27 cellular contexts compared by ENCODE assay signal in the genomic region with DNA sequence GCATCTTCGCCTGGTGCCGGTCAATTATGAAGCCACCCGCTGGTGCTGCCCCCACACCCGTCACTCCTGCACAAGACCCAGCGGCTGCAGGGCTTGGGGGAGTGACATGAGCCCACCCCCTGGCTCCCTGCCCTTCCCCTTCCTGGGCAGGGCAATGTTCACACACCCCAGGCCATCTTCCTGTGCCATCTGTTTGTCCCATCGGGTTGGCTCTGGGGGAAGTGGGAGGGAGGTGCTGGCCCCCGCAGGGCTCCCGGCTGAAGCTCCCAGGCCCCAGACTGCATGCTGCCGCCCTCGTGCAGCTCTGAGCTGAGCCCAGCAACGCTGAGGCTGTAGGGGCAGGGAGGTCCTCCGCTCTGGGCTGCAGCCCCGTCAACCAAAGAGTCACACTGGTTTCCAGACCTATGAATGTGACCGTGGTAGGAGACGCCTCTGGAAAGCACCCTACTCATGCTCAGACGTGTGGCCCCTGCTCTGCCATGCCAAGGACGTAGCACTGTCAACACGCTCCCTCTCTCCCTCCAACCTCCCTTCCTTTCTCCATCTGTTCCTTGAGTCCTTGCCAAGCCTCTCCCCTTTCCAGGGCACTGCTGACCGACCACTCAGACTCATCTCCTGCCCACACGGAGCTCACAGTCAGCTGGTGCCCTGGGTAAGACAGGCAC.
DNase-seq lines count a peak whose midpoint lies in the region; ATAC-seq, FAIRE-seq and TF ChIP-seq lines count a peak whose summit lies in the region.
"Had no signal": no experiment of that assay in that cellular context is flagged by ENCODE, and none has a peak within 500 bp of the region (broad histone marks: within the 10 kb centered on the region; RNA-seq: fewer than 3 reads in every experiment).

No MANE protein-coding gene starts in this region.

- H3K18ac ChIP-seq in H1 (ENCODE audit: extremely low read depth, low read length): peak overlapping the region; percentile 48; the same call in 1 of the 2 replicates

- FAIRE-seq in H1 (lab: Jason Lieb, UNC): no peak

- H3K36me3 Mint-ChIP-seq in CD4-positive, alpha-beta memory T cell: no peaks in the 10 kb centered on the region
- H3K36me3 Mint-ChIP-seq: activated naive CD8-positive, alpha-beta T cell treated with anti-CD3 and anti-CD28 coated beads for 36 hours; CD14-positive monocyte; memory B cell; neural progenitor cell; stimulated activated effector memory CD8-positive, alpha-beta T cell treated with anti-CD3 and anti-CD28 coated beads, Interleukin-12 subunit alpha, Interleukin-12 subunit beta, amount 100 ng/mL, for 72 hours had no signal

- H2AFZ ChIP-seq in H1 (ENCODE audit: low read length): no peak overlapping the region
- H2AFZ ChIP-seq: GM23248, neural progenitor cell had no signal

- peaks cover 0 to 1% (median under 1%) of the 10 kb centered on the region in 4 donors for H3K4me1 Mint-ChIP-seq in CD4-positive, alpha-beta memory T cell
- H3K4me1 Mint-ChIP-seq: activated CD4-positive, alpha-beta T cell treated with anti-CD3 and anti-CD28 coated beads for 36 hours; CD14-positive monocyte; memory B cell had no signal

- no peak overlapping the region for H3K4me3 ChIP-seq in BLaER1 treated with 17β-estradiol and CSF1 and Interleukin-3, amounts not matched to agents 10 nM and 100 nM
- H3K4me3 ChIP-seq in H1 (ENCODE audit: extremely low read depth in 1 of 4, insufficient read depth in 2 of 4, low read depth in 3 of 4, low read length in 4 of 4) (no peak overlapping the region), ovary (no peak overlapping the region)
- H3K4me3 ChIP-seq in CD4-positive, alpha-beta memory T cell (ENCODE audit: low read length in 2 of 2): no peak overlapping the region
- H3K4me3 ChIP-seq: ascending aorta, cardiac muscle cell, GM23248, neural progenitor cell, sigmoid colon had no signal

- no peaks in the 10 kb centered on the region for H3K9me3 ChIP-seq in BLaER1 treated with 17β-estradiol and CSF1 and Interleukin-3, amounts not matched to agents 10 nM and 100 nM (replicated peaks in 1 of 11)
- no peaks in the 10 kb centered on the region for H3K9me3 ChIP-seq in H1 (ENCODE audit: insufficient read depth in 2 of 2, low read depth in 1 of 2, low read length in 1 of 2)
- H3K9me3 ChIP-seq in CD4-positive, alpha-beta memory T cell (ENCODE audit: control insufficient read depth in 1 of 2, low read length in 2 of 2): no peaks in the 10 kb centered on the region
- no peaks in the 10 kb centered on the region for H3K9me3 ChIP-seq in ovary
- H3K9me3 ChIP-seq: ascending aorta, sigmoid colon had no signal

- H2BK5ac ChIP-seq in H1 (ENCODE audit: low read depth, low read length): 0 out of 2 replicates have a peak overlapping the region, but pooled peaks have one; percentile 78

- no peak for TF ChIP-seq EP300 in H1 (IDR thresholded peaks at IDR 0.05; ENCODE audit: borderline replicate concordance in 1 of 2, low read depth in 2 of 2, low read length in 2 of 2)
- TF ChIP-seq EP300 in ovary (IDR thresholded peaks at IDR 0.05): no peak

- peaks cover 6 to 28% (median 20%) of the 10 kb centered on the region in 10 experiments; a peak in 16 of 20 replicates for H3K4me1 ChIP-seq in BLaER1 treated with 17β-estradiol and CSF1 and Interleukin-3, amounts not matched to agents 10 nM and 100 nM
- H3K4me1 ChIP-seq in H1 (replicated peaks in 1 of 4; ENCODE audit: control insufficient read depth in 3 of 4, insufficient read depth in 4 of 4, low read length in 3 of 4) (peaks cover 0 to 46% (median 29%) of the 10 kb centered on the region in 4 experiments; a peak in 6 of 7 replicates), ovary (ENCODE audit: insufficient read depth) (no peaks in the 10 kb centered on the region)
- H3K4me1 ChIP-seq in CD4-positive, alpha-beta memory T cell (ENCODE audit: insufficient read depth, low read length): no peaks in the 10 kb centered on the region
- H3K4me1 ChIP-seq: ascending aorta had no signal

- ATAC-seq in HG03025 (IDR thresholded peaks at IDR 0.05; ENCODE audit: low FRiP score, unreplicated experiment): no peak
- ATAC-seq: activated CD4-positive, alpha-beta T cell treated with anti-CD3 and anti-CD28 coated beads for 36 hours; effector memory CD8-positive, alpha-beta T cell; left colon; stimulated activated effector memory CD8-positive, alpha-beta T cell treated with anti-CD3 and anti-CD28 coated beads, Interleukin-12 subunit alpha, Interleukin-12 subunit beta, amount 100 ng/mL, for 72 hours had no signal

- peaks cover 27 to 59% (median 40%) of the 10 kb centered on the region in 11 experiments for H3K27me3 ChIP-seq in BLaER1 treated with 17β-estradiol and CSF1 and Interleukin-3, amounts not matched to agents 10 nM and 100 nM
- no peaks in the 10 kb centered on the region for H3K27me3 ChIP-seq in H1 (replicated peaks in 1 of 4; ENCODE audit: control insufficient read depth in 3 of 4, extremely low read depth in 1 of 4, insufficient read depth in 3 of 4, low read length in 3 of 4)
- H3K27me3 ChIP-seq in CD4-positive, alpha-beta memory T cell (ENCODE audit: insufficient read depth, low read length): no peaks in the 10 kb centered on the region
- H3K27me3 ChIP-seq in ovary: no peaks in the 10 kb centered on the region
- H3K27me3 ChIP-seq: ascending aorta, neural progenitor cell had no signal

- H4K5ac ChIP-seq in H1 (ENCODE audit: insufficient read length, low read depth, low read length): no peak overlapping the region

- peak overlapping the region; percentile 84; the same call in 1 of the 2 replicates for H2BK12ac ChIP-seq in H1 (ENCODE audit: low read depth, low read length)

- no peak for TF ChIP-seq CTCF in H1 (IDR thresholded peaks at IDR 0.05; ENCODE audit: control extremely low read depth in 1 of 3, insufficient read depth in 1 of 3, low read depth in 1 of 3, low read length in 3 of 3)
- TF ChIP-seq CTCF in ovary (IDR thresholded peaks at IDR 0.05): no peak

- H3K9me3 Mint-ChIP-seq in CD4-positive, alpha-beta memory T cell: no peaks in the 10 kb centered on the region
- H3K9me3 Mint-ChIP-seq: activated naive CD8-positive, alpha-beta T cell treated with anti-CD3 and anti-CD28 coated beads for 36 hours; CD14-positive monocyte; effector memory CD8-positive, alpha-beta T cell; memory B cell; neural progenitor cell; stimulated activated effector memory CD8-positive, alpha-beta T cell treated with anti-CD3 and anti-CD28 coated beads, Interleukin-12 subunit alpha, Interleukin-12 subunit beta, amount 100 ng/mL, for 72 hours had no signal

- CTCF ChIA-PET in H1 (lab: Charles Lee; ENCODE audit: partially characterized antibody): interaction anchor here (1.0 to 4.3 kb wide), 7 partner anchors 9 to 178 kb away, joined by 3 to 16 read pairs (median 3); no protein-coding TSS in a partner anchor
- CTCF ChIA-PET in CD4-positive, alpha-beta memory T cell (lab: Charles Lee; ENCODE audit: partially characterized antibody): no interaction called here

- H3K27ac Mint-ChIP-seq in CD4-positive, alpha-beta memory T cell: no peak overlapping the region
- H3K27ac Mint-ChIP-seq: activated CD4-positive, alpha-beta T cell treated with anti-CD3 and anti-CD28 coated beads for 36 hours; activated naive CD8-positive, alpha-beta T cell treated with anti-CD3 and anti-CD28 coated beads for 36 hours; CD14-positive monocyte; effector memory CD8-positive, alpha-beta T cell; memory B cell; neural progenitor cell; progenitor cell of endocrine pancreas; stimulated activated effector memory CD8-positive, alpha-beta T cell treated with anti-CD3 and anti-CD28 coated beads, Interleukin-12 subunit alpha, Interleukin-12 subunit beta, amount 100 ng/mL, for 72 hours had no signal

- intact Hi-C loops in CD4-positive, alpha-beta memory T cell (cut with micrococcal nuclease): no loop called here
- intact Hi-C loops in ovary (cut with DNase I): no loop called here

- 75% methylated on average over 20 of the region's 20 CpGs; no CpG with 5 or more reads in 1 of the 2 experiments for WGBS in H1 (ENCODE audit: extremely low coverage in 1 of 2, insufficient coverage in 1 of 2, insufficient read length in 1 of 2, insufficient replicate concordance in 2 of 2, low coverage in 1 of 2, low lambda C conversion rate in 2 of 2, missing lambda C conversion rate in 1 of 2), 2 experiments
- 11 to 16% (median 12%) methylated on average over 20 of the region's 20 CpGs for WGBS in ovary, 3 donors

- H3K27ac ChIP-seq in BLaER1 treated with 17β-estradiol and CSF1 and Interleukin-3, amounts not matched to agents 10 nM and 100 nM: no peak overlapping the region
- no peak overlapping the region for H3K27ac ChIP-seq in H1 (ENCODE audit: low read depth, low read length)
- no peak overlapping the region for H3K27ac ChIP-seq in CD4-positive, alpha-beta memory T cell (ENCODE audit: low read depth, low read length)
- H3K27ac ChIP-seq in ovary: no peak overlapping the region
- H3K27ac ChIP-seq: ascending aorta, cardiac muscle cell, GM23248, neural progenitor cell, sigmoid colon had no signal

- no peak overlapping the region for H3K9ac ChIP-seq in BLaER1 treated with 17β-estradiol and CSF1 and Interleukin-3, amounts not matched to agents 10 nM and 100 nM
- no peak overlapping the region for H3K9ac ChIP-seq in H1 (replicated peaks in 1 of 4; ENCODE audit: extremely low read depth in 1 of 4, low read depth in 3 of 4, low read length in 3 of 4)
- H3K9ac ChIP-seq: GM23248, neural progenitor cell had no signal

- H2BK15ac ChIP-seq in H1 (ENCODE audit: low read length): peak overlapping the region; percentile 88; the same call in 1 of the 2 replicates

- H2AK5ac ChIP-seq in H1 (ENCODE audit: low read depth, low read length): peak overlapping the region; percentile 39; the same call in 1 of the 2 replicates

- no peaks in the 10 kb centered on the region for H3K36me3 ChIP-seq in BLaER1 treated with 17β-estradiol and CSF1 and Interleukin-3, amounts not matched to agents 10 nM and 100 nM
- no peaks in the 10 kb centered on the region for H3K36me3 ChIP-seq in H1 (ENCODE audit: control insufficient read depth in 2 of 4, insufficient read depth in 4 of 4, low read length in 3 of 4)
- H3K36me3 ChIP-seq in CD4-positive, alpha-beta memory T cell (ENCODE audit: insufficient read depth, low read length): no peaks in the 10 kb centered on the region
- no peaks in the 10 kb centered on the region for H3K36me3 ChIP-seq in ovary
- H3K36me3 ChIP-seq: ascending aorta, cardiac muscle cell, neural progenitor cell had no signal

- no peaks in the 10 kb centered on the region; the same call in 1 of the 2 replicates for H3K79me1 ChIP-seq in H1 (ENCODE audit: low read depth, low read length)

- H3K14ac ChIP-seq in H1 (ENCODE audit: insufficient read length): no peak overlapping the region

- no peaks in the 10 kb centered on the region for H3K79me2 ChIP-seq in H1 (ENCODE audit: control insufficient read depth in 1 of 2, insufficient read depth in 2 of 2, low read length in 2 of 2)

- TF ChIP-seq POLR2A in H1 (IDR thresholded peaks at IDR 0.05; ENCODE audit: control extremely low read depth in 1 of 2, low read depth in 2 of 2, low read length in 2 of 2) (no peak), ovary (IDR thresholded peaks at IDR 0.05) (no peak)

- H4K91ac ChIP-seq in H1 (replicated peaks; ENCODE audit: insufficient read length, low read length): peak overlapping the region; percentile 95

- H4K8ac ChIP-seq in H1 (ENCODE audit: extremely low read depth, insufficient read depth, low read length): peak overlapping the region; percentile 81; the same call in 1 of the 2 replicates

- POLR2A ChIA-PET in H1 (lab: Charles Lee; ENCODE audit: partially characterized antibody): interaction anchor here (0.9 kb wide), 1 partner anchor 28 kb away, joined by 3 read pairs; no protein-coding TSS in a partner anchor
- POLR2A ChIA-PET in CD4-positive, alpha-beta memory T cell (lab: Charles Lee; ENCODE audit: partially characterized antibody): no interaction called here

- H2BK20ac ChIP-seq in H1 (ENCODE audit: low read length): peak overlapping the region; percentile 61; the same call in 1 of the 2 replicates

- H3K23me2 ChIP-seq in H1 (ENCODE audit: low read depth, low read length): peaks cover 1% of the 10 kb centered on the region; the same call in 1 of the 2 replicates

- peaks cover 0 to 66% (median 0%) of the 10 kb centered on the region in 11 experiments; a peak in 8 of 22 replicates for H4K20me1 ChIP-seq in BLaER1 treated with 17β-estradiol and CSF1 and Interleukin-3, amounts not matched to agents 10 nM and 100 nM
- H4K20me1 ChIP-seq in H1 (replicated peaks in 1 of 2; ENCODE audit: control insufficient read depth in 1 of 2, insufficient read depth in 2 of 2, low read length in 2 of 2): no peaks in the 10 kb centered on the region

- DNase-seq in DMS 273 (lab: John Stamatoyannopoulos, UW; ENCODE audit: unreplicated experiment) (peak; percentile 95), NCI-H524 treated with DMSO at 0.1 percent for 48 hours (lab: John Stamatoyannopoulos, UW) (peak; percentile 97), H1 (ENCODE audit: low read depth in 1 of 2, low spot score in 2 of 2) (no peak), ovary (no peak)
- no peak for DNase-seq in CD4-positive, alpha-beta memory T cell
- DNase-seq: activated CD4-positive, alpha-beta T cell treated with anti-CD3 and anti-CD28 coated beads for 36 hours; activated CD8-positive, alpha-beta memory T cell treated with anti-CD3 and anti-CD28 coated beads for 24 hours; activated effector memory CD4-positive, alpha-beta T cell treated with Interleukin-2 at 50 U/mL for 16 hours; activated naive CD8-positive, alpha-beta T cell treated with anti-CD3 and anti-CD28 coated beads for 36 hours; cortex of kidney; effector memory CD8-positive, alpha-beta T cell; foreskin fibroblast; GM23248; left colon; NCI-H2029; sigmoid colon; stimulated activated CD4-positive, alpha-beta T cell treated with anti-CD3 and anti-CD28 coated beads, Interleukin-4, amount 100 ng/mL, for 24 hours; trophoblast cell had no signal

- peak overlapping the region in 8 of 11 experiments; percentile 8 to 61 (median 46); a peak in 13 of 22 replicates for H3K4me2 ChIP-seq in BLaER1 treated with 17β-estradiol and CSF1 and Interleukin-3, amounts not matched to agents 10 nM and 100 nM
- H3K4me2 ChIP-seq in H1 (ENCODE audit: insufficient read depth in 1 of 2, low read depth in 2 of 2, low read length in 2 of 2): no peak overlapping the region
- H3K4me2 ChIP-seq: neural progenitor cell had no signal

- H3K4me3 Mint-ChIP-seq in CD4-positive, alpha-beta memory T cell: no peak overlapping the region
- H3K4me3 Mint-ChIP-seq: activated CD4-positive, alpha-beta T cell treated with anti-CD3 and anti-CD28 coated beads for 36 hours; activated naive CD8-positive, alpha-beta T cell treated with anti-CD3 and anti-CD28 coated beads for 36 hours; CD14-positive monocyte; effector memory CD8-positive, alpha-beta T cell; memory B cell; neural progenitor cell; stimulated activated effector memory CD8-positive, alpha-beta T cell treated with anti-CD3 and anti-CD28 coated beads, Interleukin-12 subunit alpha, Interleukin-12 subunit beta, amount 100 ng/mL, for 72 hours had no signal

- no peak overlapping the region for H2BK120ac ChIP-seq in H1 (replicated peaks; ENCODE audit: low read depth, low read length)

- H3K4ac ChIP-seq in H1 (replicated peaks; ENCODE audit: insufficient read length, low read depth, low read length): peak overlapping the region; percentile 48

- H3K56ac ChIP-seq in H1 (replicated peaks; ENCODE audit: insufficient read length, low read depth, low read length): no peak overlapping the region

- no peak overlapping the region for H3K23ac ChIP-seq in H1 (ENCODE audit: insufficient read length)

- H3K27me3 Mint-ChIP-seq in CD4-positive, alpha-beta memory T cell: peaks cover 26 to 34% of the 10 kb centered on the region in 2 donors

- no peak for TF ChIP-seq RAD21 in H1 (IDR thresholded peaks at IDR 0.05 in 1 of 2, conservative IDR thresholded peaks at IDR 0.05 in 1 of 2; ENCODE audit: low read depth in 2 of 2, low read length in 2 of 2)

Comparison
In these comparisons a context has a peak if more than half of its experiments do, and no peak if none do; other contexts are left out.
1. H3K4me2 ChIP-seq: peak in BLaER1 treated with 17β-estradiol and CSF1 and Interleukin-3, amounts not matched to agents 10 nM and 100 nM (8 of 11); none in H1 (0 of 2).
2. DNase-seq: peak in DMS 273 (single experiment) and NCI-H524 treated with DMSO at 0.1 percent for 48 hours (single experiment); none in H1 (0 of 2), CD4-positive, alpha-beta memory T cell (0 of 5) and ovary (0 of 5).